Comparison of ENCODE assay signal across 1 cellular context in genomic region chr12:49335118-49335954, GRCh38.
TF ChIP-seq lines count a peak whose summit lies in the region.

No MANE protein-coding gene starts in this region.

TF ChIP-seq in K562, 482 proteins besides CTCF, POLR2A, EP300 and RAD21:
- TF ChIP-seq ZNF316 (IDR thresholded peaks at IDR 0.05) (no peak), DACH1 (IDR thresholded peaks at IDR 0.05; ENCODE audit: partially characterized antibody) (peak; percentile 35), MBD2 (IDR thresholded peaks at IDR 0.05; ENCODE audit: borderline replicate concordance, low read depth) (no peak), ZC3H8 (IDR thresholded peaks at IDR 0.05) (no peak), SREBF1 (IDR thresholded peaks at IDR 0.05; ENCODE audit: borderline replicate concordance, low read depth, low read length) (no peak), FOXA3 (CRISPR knock-in tag; conservative IDR thresholded peaks at IDR 0.05 in 1 of 2, IDR thresholded peaks at IDR 0.05 in 1 of 2) (no peak), MXI1 (IDR thresholded peaks at IDR 0.05; ENCODE audit: low read depth, low read length) (no peak), CHD4 (IDR thresholded peaks at IDR 0.05; ENCODE audit: insufficient read depth, insufficient replicate concordance, low read depth, low read length, poor library complexity, severe bottlenecking) (no peak), RCOR1 (IDR thresholded peaks at IDR 0.05; ENCODE audit: borderline replicate concordance in 1 of 2, low read depth in 2 of 2, low read length in 2 of 2) (no peak), PPARD (CRISPR knock-in tag; IDR thresholded peaks at IDR 0.05) (no peak), ZNF551 (CRISPR knock-in tag; IDR thresholded peaks at IDR 0.05) (no peak)
- TF ChIP-seq, protein P1, sequence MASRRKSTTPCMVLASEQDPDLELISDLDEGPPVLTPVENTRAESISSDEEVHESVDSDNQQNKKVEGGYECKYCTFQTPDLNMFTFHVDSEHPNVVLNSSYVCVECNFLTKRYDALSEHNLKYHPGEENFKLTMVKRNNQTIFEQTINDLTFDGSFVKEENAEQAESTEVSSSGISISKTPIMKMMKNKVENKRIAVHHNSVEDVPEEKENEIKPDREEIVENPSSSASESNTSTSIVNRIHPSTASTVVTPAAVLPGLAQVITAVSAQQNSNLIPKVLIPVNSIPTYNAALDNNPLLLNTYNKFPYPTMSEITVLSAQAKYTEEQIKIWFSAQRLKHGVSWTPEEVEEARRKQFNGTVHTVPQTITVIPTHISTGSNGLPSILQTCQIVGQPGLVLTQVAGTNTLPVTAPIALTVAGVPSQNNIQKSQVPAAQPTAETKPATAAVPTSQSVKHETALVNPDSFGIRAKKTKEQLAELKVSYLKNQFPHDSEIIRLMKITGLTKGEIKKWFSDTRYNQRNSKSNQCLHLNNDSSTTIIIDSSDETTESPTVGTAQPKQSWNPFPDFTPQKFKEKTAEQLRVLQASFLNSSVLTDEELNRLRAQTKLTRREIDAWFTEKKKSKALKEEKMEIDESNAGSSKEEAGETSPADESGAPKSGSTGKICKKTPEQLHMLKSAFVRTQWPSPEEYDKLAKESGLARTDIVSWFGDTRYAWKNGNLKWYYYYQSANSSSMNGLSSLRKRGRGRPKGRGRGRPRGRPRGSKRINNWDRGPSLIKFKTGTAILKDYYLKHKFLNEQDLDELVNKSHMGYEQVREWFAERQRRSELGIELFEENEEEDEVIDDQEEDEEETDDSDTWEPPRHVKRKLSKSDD (conservative IDR thresholded peaks at IDR 0.05; ENCODE audit: low read length), result no peak
- TF ChIP-seq, protein P2, sequence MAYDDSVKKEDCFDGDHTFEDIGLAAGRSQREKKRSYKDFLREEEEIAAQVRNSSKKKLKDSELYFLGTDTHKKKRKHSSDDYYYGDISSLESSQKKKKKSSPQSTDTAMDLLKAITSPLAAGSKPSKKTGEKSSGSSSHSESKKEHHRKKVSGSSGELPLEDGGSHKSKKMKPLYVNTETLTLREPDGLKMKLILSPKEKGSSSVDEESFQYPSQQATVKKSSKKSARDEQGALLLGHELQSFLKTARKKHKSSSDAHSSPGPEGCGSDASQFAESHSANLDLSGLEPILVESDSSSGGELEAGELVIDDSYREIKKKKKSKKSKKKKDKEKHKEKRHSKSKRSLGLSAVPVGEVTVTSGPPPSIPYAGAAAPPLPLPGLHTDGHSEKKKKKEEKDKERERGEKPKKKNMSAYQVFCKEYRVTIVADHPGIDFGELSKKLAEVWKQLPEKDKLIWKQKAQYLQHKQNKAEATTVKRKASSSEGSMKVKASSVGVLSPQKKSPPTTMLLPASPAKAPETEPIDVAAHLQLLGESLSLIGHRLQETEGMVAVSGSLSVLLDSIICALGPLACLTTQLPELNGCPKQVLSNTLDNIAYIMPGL (CRISPR knock-in tag; IDR thresholded peaks at IDR 0.05), result no peak
- TF ChIP-seq, protein P3, sequence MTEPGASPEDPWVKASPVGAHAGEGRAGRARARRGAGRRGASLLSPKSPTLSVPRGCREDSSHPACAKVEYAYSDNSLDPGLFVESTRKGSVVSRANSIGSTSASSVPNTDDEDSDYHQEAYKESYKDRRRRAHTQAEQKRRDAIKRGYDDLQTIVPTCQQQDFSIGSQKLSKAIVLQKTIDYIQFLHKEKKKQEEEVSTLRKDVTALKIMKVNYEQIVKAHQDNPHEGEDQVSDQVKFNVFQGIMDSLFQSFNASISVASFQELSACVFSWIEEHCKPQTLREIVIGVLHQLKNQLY (CRISPR knock-in tag; conservative IDR thresholded peaks at IDR 0.05), result no peak
- TF ChIP-seq, protein P4, sequence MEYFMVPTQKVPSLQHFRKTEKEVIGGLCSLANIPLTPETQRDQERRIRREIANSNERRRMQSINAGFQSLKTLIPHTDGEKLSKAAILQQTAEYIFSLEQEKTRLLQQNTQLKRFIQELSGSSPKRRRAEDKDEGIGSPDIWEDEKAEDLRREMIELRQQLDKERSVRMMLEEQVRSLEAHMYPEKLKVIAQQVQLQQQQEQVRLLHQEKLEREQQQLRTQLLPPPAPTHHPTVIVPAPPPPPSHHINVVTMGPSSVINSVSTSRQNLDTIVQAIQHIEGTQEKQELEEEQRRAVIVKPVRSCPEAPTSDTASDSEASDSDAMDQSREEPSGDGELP (CRISPR knock-in tag; IDR thresholded peaks at IDR 0.05; ENCODE audit: borderline replicate concordance), result peak; percentile 34; the same call in 1 of the 2 replicates
TF ChIP-seq in K562: peak in this region for 2.
